ENCODE assay signal across 8 cellular contexts in the genomic region with DNA sequence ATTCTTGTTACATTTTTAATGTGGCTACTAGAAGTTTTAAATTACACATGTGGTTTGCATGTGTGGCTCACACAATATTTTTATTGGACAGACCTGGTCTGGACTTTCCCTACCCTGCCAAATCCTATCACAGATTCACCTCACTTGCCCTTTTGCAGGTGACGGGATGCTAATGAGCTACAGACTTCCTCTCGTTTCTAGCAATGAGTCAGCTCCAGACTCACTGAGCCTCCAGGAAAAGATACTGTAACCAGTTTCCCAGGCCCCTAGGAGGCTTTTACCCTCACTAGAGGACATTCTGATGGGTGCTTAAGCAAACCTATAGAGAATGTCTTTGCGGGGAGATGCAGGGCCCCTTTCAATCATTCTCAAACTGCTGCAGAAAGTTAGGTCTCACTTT.
DNase-seq lines count a peak whose midpoint lies in the region; ATAC-seq, FAIRE-seq and TF ChIP-seq lines count a peak whose summit lies in the region.

No MANE protein-coding gene starts in this region.

- no peak for TF ChIP-seq CTCF in bronchial epithelial cell (IDR thresholded peaks at IDR 0.05; ENCODE audit: insufficient read depth, low read length, severe bottlenecking)
- TF ChIP-seq CTCF in gastrocnemius medialis (IDR thresholded peaks at IDR 0.05 in 4 of 5, conservative IDR thresholded peaks at IDR 0.05 in 1 of 5): no peak
- no peak for TF ChIP-seq CTCF in psoas muscle (IDR thresholded peaks at IDR 0.05)

- H3K4me1 ChIP-seq in gastrocnemius medialis (no peaks in the 10 kb centered on the region), psoas muscle (no peaks in the 10 kb centered on the region)

- H3K27me3 ChIP-seq in bronchial epithelial cell (ENCODE audit: control insufficient read depth, insufficient read depth, low read length): no peaks in the 10 kb centered on the region
- H3K27me3 ChIP-seq in gastrocnemius medialis: no peaks in the 10 kb centered on the region
- H3K27me3 ChIP-seq in psoas muscle (ENCODE audit: insufficient read depth in 3 of 3, low read length in 2 of 3): no peaks in the 10 kb centered on the region

- TF ChIP-seq POLR2A in gastrocnemius medialis (IDR thresholded peaks at IDR 0.05): no peak

- ATAC-seq in GM19452 (IDR thresholded peaks at IDR 0.05; ENCODE audit: unreplicated experiment) (peak; percentile 90), HG03432 (IDR thresholded peaks at IDR 0.05; ENCODE audit: unreplicated experiment) (peak; percentile 94), gastrocnemius medialis (no peak), left colon (no peak), psoas muscle (no peak)

- H3K4me3 ChIP-seq in bronchial epithelial cell (ENCODE audit: low read depth, low read length) (no peak overlapping the region), gastrocnemius medialis (no peak overlapping the region), psoas muscle (no peak overlapping the region)

- H3K27ac ChIP-seq in gastrocnemius medialis (no peak overlapping the region), psoas muscle (no peak overlapping the region)

- intact Hi-C loops in gastrocnemius medialis (cut with DNase I; ENCODE audit: low total_unique reads): no loop called here
- intact Hi-C loops in left colon (cut with DNase I, micrococcal nuclease): no loop called here
- intact Hi-C loops in psoas muscle (cut with DNase I): no loop called here

- FAIRE-seq in bronchial epithelial cell (lab: Jason Lieb, UNC): no peak

- in situ Hi-C loops in gastrocnemius medialis (cut with MboI; ENCODE audit: low sequenced_read_pairs in 4 of 4): no loop called here

- DNase-seq in EL (peak; percentile 53), bronchial epithelial cell (ENCODE audit: low read depth) (peak; percentile 56), SW 1271 (lab: John Stamatoyannopoulos, UW) (no peak), gastrocnemius medialis (no peak), left colon (no peak), psoas muscle (no peak)

- 69 to 73% (median 69%) methylated on average over 3 of the region's 3 CpGs for WGBS in psoas muscle, 3 donors

- H3K36me3 ChIP-seq in bronchial epithelial cell (ENCODE audit: control insufficient read depth, insufficient read depth, low read length): no peaks in the 10 kb centered on the region
- H3K36me3 ChIP-seq in gastrocnemius medialis: no peaks in the 10 kb centered on the region
- no peaks in the 10 kb centered on the region for H3K36me3 ChIP-seq in psoas muscle (ENCODE audit: insufficient read depth in 1 of 2, low read depth in 1 of 2)

- H3K9me3 ChIP-seq in gastrocnemius medialis: no peaks in the 10 kb centered on the region
- no peaks in the 10 kb centered on the region for H3K9me3 ChIP-seq in psoas muscle

Comparison
In these comparisons a context has a peak if more than half of its experiments do, and no peak if none do; other contexts are left out.
1. DNase-seq: peak in EL (single experiment) and bronchial epithelial cell (single experiment); none in SW 1271 (0 of 2), gastrocnemius medialis (0 of 2), left colon (0 of 2) and psoas muscle (0 of 2).
2. ATAC-seq: peak in GM19452 (single experiment) and HG03432 (single experiment); none in gastrocnemius medialis (0 of 2), left colon (single experiment) and psoas muscle (0 of 4).